11 cellular contexts compared by ENCODE assay signal in genomic region chr13:20359335-20359734, GRCh38.
DNase-seq lines count a peak whose midpoint lies in the region; ATAC-seq and TF ChIP-seq lines count a peak whose summit lies in the region.
"Had no signal": no experiment of that assay in that cellular context is flagged by ENCODE, and none has a peak within 500 bp of the region (broad histone marks: within the 10 kb centered on the region; RNA-seq: fewer than 3 reads in every experiment).

No MANE protein-coding gene starts in this region.

- DNase-seq in AG10803 (ENCODE audit: low read depth), result peak; percentile 95
- DNase-seq in HK-2 (ENCODE audit: unreplicated experiment), result peak; percentile 64
- DNase-seq in adipocyte (ENCODE audit: low read depth), result peak; percentile 65
- DNase-seq in kidney epithelial cell (ENCODE audit: low read depth), result peak; percentile 96
- no peak for DNase-seq in gastrocnemius medialis
- no peak for DNase-seq in upper lobe of left lung
- no peak for DNase-seq in spleen
- DNase-seq: activated naive CD8-positive, alpha-beta T cell treated with anti-CD3 and anti-CD28 coated beads, Interleukin-2, amount 10 ng/mL, durations not matched to agents 7 days and 5 days; NCI-H2081 treated with DMSO at 0.1 percent for 48 hours had no signal

- no peak overlapping the region for H3K9ac ChIP-seq in adipocyte (ENCODE audit: low read length)
- H3K9ac ChIP-seq: parathyroid adenoma had no signal

- H3K36me3 ChIP-seq in adipocyte (ENCODE audit: control insufficient read depth, insufficient read depth, low read length, severe bottlenecking), result no peaks in the 10 kb centered on the region
- H3K36me3 ChIP-seq in kidney epithelial cell (ENCODE audit: control insufficient read depth, insufficient read depth, low read length), result no peaks in the 10 kb centered on the region
- H3K36me3 ChIP-seq in gastrocnemius medialis, result no peaks in the 10 kb centered on the region
- H3K36me3 ChIP-seq in upper lobe of left lung, result no peaks in the 10 kb centered on the region
- no peaks in the 10 kb centered on the region for H3K36me3 ChIP-seq in spleen

- H3K27me3 ChIP-seq in adipocyte (replicated peaks; ENCODE audit: control insufficient read depth, insufficient read depth, low read length) (no peaks in the 10 kb centered on the region), kidney epithelial cell (ENCODE audit: control insufficient read depth, insufficient read depth, low read length) (no peaks in the 10 kb centered on the region), gastrocnemius medialis (no peaks in the 10 kb centered on the region), upper lobe of left lung (no peaks in the 10 kb centered on the region), spleen (replicated peaks in 1 of 7) (peaks cover 0 to 15% (median 0%) of the 10 kb centered on the region in 7 donors)

- no peaks in the 10 kb centered on the region for H3K9me3 ChIP-seq in adipocyte (ENCODE audit: control insufficient read depth, low read length)
- no peaks in the 10 kb centered on the region for H3K9me3 ChIP-seq in gastrocnemius medialis
- no peaks in the 10 kb centered on the region for H3K9me3 ChIP-seq in upper lobe of left lung
- no peaks in the 10 kb centered on the region for H3K9me3 ChIP-seq in spleen

- H3K27ac ChIP-seq in gastrocnemius medialis (no peak overlapping the region), upper lobe of left lung (no peak overlapping the region), spleen (no peak overlapping the region)
- H3K27ac ChIP-seq: parathyroid adenoma had no signal

- H3K4me3 ChIP-seq in AG10803 (ENCODE audit: low read length) (no peak overlapping the region), adipocyte (ENCODE audit: low read length) (no peak overlapping the region), kidney epithelial cell (ENCODE audit: low read depth, low read length) (no peak overlapping the region), gastrocnemius medialis (no peak overlapping the region), upper lobe of left lung (no peak overlapping the region), spleen (no peak overlapping the region)

- ATAC-seq in gastrocnemius medialis, result no peak
- ATAC-seq in upper lobe of left lung (ENCODE audit: low FRiP score in 2 of 2), result no peak
- ATAC-seq in HG02840 (IDR thresholded peaks at IDR 0.05; ENCODE audit: low FRiP score, unreplicated experiment), result no peak

- WGBS in upper lobe of left lung, 2 donors, result 84 to 89% methylated on average over 5 of the region's 5 CpGs
- 78 to 92% (median 86%) methylated on average over 4 to 5 of the region's 5 CpGs for WGBS in spleen, 5 donors

- no peak for TF ChIP-seq CTCF in AG10803 (conservative IDR thresholded peaks at IDR 0.05; ENCODE audit: low read length)
- no peak for TF ChIP-seq CTCF in kidney epithelial cell (IDR thresholded peaks at IDR 0.05; ENCODE audit: insufficient read depth, low read length, poor library complexity, severe bottlenecking)
- no peak for TF ChIP-seq CTCF in gastrocnemius medialis (IDR thresholded peaks at IDR 0.05 in 4 of 5, conservative IDR thresholded peaks at IDR 0.05 in 1 of 5)
- TF ChIP-seq CTCF in upper lobe of left lung (IDR thresholded peaks at IDR 0.05), result no peak
- TF ChIP-seq CTCF in spleen (IDR thresholded peaks at IDR 0.05 in 8 of 11, conservative IDR thresholded peaks at IDR 0.05 in 3 of 11), result no peak

- H3K4me1 ChIP-seq in adipocyte (ENCODE audit: control insufficient read depth, insufficient read depth, low read length) (peaks cover 18% of the 10 kb centered on the region), gastrocnemius medialis (no peaks in the 10 kb centered on the region), upper lobe of left lung (no peaks in the 10 kb centered on the region), spleen (peaks cover 0 to 1% (median 0%) of the 10 kb centered on the region in 6 donors)
- H3K4me1 ChIP-seq: parathyroid adenoma had no signal

- intact Hi-C loops in gastrocnemius medialis (cut with DNase I; ENCODE audit: low total_unique reads) (no loop called here), spleen (cut with DNase I; ENCODE audit: low total_unique reads) (no loop called here)

- in situ Hi-C loops in gastrocnemius medialis (cut with MboI; ENCODE audit: low sequenced_read_pairs in 4 of 4), result no loop called here

- TF ChIP-seq POLR2A in gastrocnemius medialis (IDR thresholded peaks at IDR 0.05), result no peak
- no peak for TF ChIP-seq POLR2A in upper lobe of left lung (IDR thresholded peaks at IDR 0.05)
- no peak for TF ChIP-seq POLR2A in spleen (IDR thresholded peaks at IDR 0.05)

- no peak for TF ChIP-seq EP300 in upper lobe of left lung (IDR thresholded peaks at IDR 0.05)

Comparison
In these comparisons a context has a peak if more than half of its experiments do, and no peak if none do; other contexts are left out.
1. DNase-seq: peak in AG10803 (single experiment), HK-2 (single experiment), adipocyte (single experiment) and kidney epithelial cell (single experiment); none in gastrocnemius medialis (0 of 2), upper lobe of left lung (0 of 2) and spleen (single experiment).